In the genomic region with DNA sequence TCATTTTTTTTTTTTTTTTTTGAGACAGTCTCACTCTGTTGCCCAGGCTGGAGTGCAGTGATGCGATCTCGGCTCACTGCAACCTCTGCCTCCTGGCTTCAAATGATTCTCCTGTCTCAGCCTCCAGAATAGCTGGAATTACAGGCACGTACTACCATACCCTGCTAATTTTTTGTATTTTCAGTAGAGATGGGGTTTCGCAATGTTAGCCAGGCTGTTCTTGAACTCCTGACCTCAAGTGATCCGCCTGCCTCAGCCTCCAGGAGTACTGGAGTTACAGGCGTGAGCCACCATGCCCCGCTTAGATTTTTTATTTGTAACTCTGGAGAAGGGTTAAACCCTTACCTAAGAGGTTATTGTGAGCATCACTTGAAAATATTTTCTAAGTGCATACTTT, we compare ENCODE assay signal across 1 cellular context.
A peak's percentile ranks its signal among the peaks of the same experiment; 100 is the strongest.
TF ChIP-seq lines count a peak whose summit lies in the region.

No MANE protein-coding gene starts in this region.

TF ChIP-seq in HCT116, 20 proteins besides CTCF, POLR2A, EP300 and RAD21:
- peak; percentile 26; the same call in 1 of the 2 replicates for TF ChIP-seq CEBPB (IDR thresholded peaks at IDR 0.05; ENCODE audit: low read depth)
